8 cellular contexts compared by ENCODE assay signal in the genomic region with DNA sequence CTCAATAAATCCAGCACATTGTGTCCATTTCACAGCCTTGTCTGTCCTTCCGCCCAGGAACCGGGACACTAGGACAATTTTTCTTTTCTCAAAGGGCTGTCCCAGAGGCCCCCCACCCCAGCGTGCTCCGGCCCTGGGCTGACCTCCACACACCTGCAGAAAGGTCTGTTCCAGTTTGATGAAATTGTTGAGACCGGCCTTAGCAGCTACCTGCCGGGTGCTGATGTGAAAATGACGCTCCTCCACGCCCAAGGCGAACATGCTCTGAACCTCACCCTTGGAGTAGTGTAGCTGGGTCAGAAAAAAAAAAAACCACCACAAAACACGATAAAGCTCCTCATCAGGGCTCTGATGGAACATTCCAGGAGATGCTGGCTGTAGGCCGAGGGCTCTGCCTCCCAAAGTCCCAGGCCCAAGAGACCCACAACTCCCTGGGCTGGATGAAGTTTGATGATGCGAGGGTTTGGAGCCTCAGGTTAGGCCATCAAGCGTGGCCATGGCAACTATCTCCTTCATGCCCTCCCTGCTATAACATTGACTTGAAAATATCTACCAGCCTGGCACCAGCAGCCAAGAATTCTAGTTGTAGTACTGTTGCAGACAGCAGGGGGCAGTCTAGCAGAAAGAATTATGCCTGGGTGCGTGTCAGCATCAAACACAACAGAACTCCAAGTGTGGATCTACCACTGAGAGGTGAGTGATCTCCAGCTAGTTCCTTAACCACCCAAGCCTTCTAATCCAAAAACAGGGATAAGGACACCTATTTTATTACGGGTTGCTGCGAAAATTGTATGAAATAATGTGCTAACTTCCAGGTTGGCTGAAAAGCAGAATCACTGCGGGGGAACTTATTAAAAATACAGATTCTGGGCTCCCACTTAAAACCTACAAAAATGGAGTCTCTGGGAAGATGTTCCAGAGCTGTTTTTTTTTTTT.
DNase-seq lines count a peak whose midpoint lies in the region; ATAC-seq and TF ChIP-seq lines count a peak whose summit lies in the region.

No MANE protein-coding gene starts in this region.

- 68 to 77% methylated on average over 17 of the region's 17 CpGs for WGBS in esophagus squamous epithelium, 2 donors

- H3K4me3 ChIP-seq in OCI-LY1 (ENCODE audit: low read depth, low read length, poor library complexity, severe bottlenecking) (no peak overlapping the region), esophagus squamous epithelium (no peak overlapping the region)

- DNase-seq in CD14-positive monocyte (ENCODE audit: low spot score) (peak; percentile 77), HEK293T (ENCODE audit: extremely low spot score) (peak; percentile 79), activated T-cell treated with anti-CD3 and anti-CD28 coated beads for 1 hour (ENCODE audit: low read depth) (peak; percentile 54), esophagus squamous epithelium (lab: John Stamatoyannopoulos, UW) (no peak), neural crest cell (ENCODE audit: low read depth, low spot score) (peak; percentile 81), superior temporal gyrus (ENCODE audit: extremely low spot score) (peak; percentile 71)

- H3K27ac ChIP-seq in OCI-LY1 (ENCODE audit: low read depth, low read length, poor library complexity, severe bottlenecking) (no peak overlapping the region), esophagus squamous epithelium (no peak overlapping the region)

- H3K27me3 ChIP-seq in OCI-LY1 (ENCODE audit: insufficient read depth, low read length): no peaks in the 10 kb centered on the region
- H3K27me3 ChIP-seq in esophagus squamous epithelium: no peaks in the 10 kb centered on the region

- CTCF ChIA-PET in HEK293T (lab: Yijun Ruan, JAX): interaction anchor here (0.6 to 1.9 kb wide), 15 partner anchors 10 to 660 kb away, joined by 3 to 8 read pairs (median 3); a partner anchor contains a TSS

- TF ChIP-seq CTCF in CD14-positive monocyte (IDR thresholded peaks at IDR 0.05) (peak; percentile 85), OCI-LY1 (IDR thresholded peaks at IDR 0.05; ENCODE audit: low read length) (peak; percentile 88), esophagus squamous epithelium (IDR thresholded peaks at IDR 0.05) (peak; percentile 40 to 83 (median 76)), neural crest cell (conservative IDR thresholded peaks at IDR 0.05) (peak; percentile 79)

- H3K4me1 Mint-ChIP-seq in CD14-positive monocyte (peaks cover 19% of the 10 kb centered on the region), neural crest cell (peaks cover 5% of the 10 kb centered on the region)

- H4K20me1 ChIP-seq in OCI-LY1 (ENCODE audit: insufficient read depth, low read length): no peaks in the 10 kb centered on the region

- H3F3A ChIP-seq in OCI-LY1 (ENCODE audit: insufficient read depth, low read length): no peaks in the 10 kb centered on the region

- no peaks in the 10 kb centered on the region for H3K9me2 ChIP-seq in OCI-LY1 (ENCODE audit: low read depth, low read length)

- H3K9me3 ChIP-seq in OCI-LY1 (ENCODE audit: low read length) (no peaks in the 10 kb centered on the region), esophagus squamous epithelium (no peaks in the 10 kb centered on the region)

- H3K27ac Mint-ChIP-seq in CD14-positive monocyte: peak overlapping the region in 1 of 7 donors; percentile 18
- H3K27ac Mint-ChIP-seq in neural crest cell (ENCODE audit: unreplicated experiment): no peak overlapping the region

- H3K4me1 ChIP-seq in OCI-LY1 (ENCODE audit: insufficient read depth, low read length, severe bottlenecking): peaks cover 5% of the 10 kb centered on the region
- no peaks in the 10 kb centered on the region for H3K4me1 ChIP-seq in esophagus squamous epithelium

- H3K36me3 Mint-ChIP-seq in CD14-positive monocyte: peaks cover 2 to 3% of the 10 kb centered on the region in 2 donors
- H3K36me3 Mint-ChIP-seq in neural crest cell (ENCODE audit: low read depth): no peaks in the 10 kb centered on the region

- H2AFZ ChIP-seq in OCI-LY1 (ENCODE audit: low read length): no peak overlapping the region

- POLR2A ChIA-PET in HEK293T (lab: Yijun Ruan, JAX): no interaction called here

- peaks cover 0 to 4% (median 0%) of the 10 kb centered on the region in 7 donors for H3K9me3 Mint-ChIP-seq in CD14-positive monocyte
- no peaks in the 10 kb centered on the region for H3K9me3 Mint-ChIP-seq in neural crest cell

- no peak for TF ChIP-seq POLR2A in esophagus squamous epithelium (IDR thresholded peaks at IDR 0.05)

- no peaks in the 10 kb centered on the region for H3K79me2 ChIP-seq in OCI-LY1 (ENCODE audit: insufficient read depth, low read length)

- intact Hi-C loops in CD14-positive monocyte (cut with micrococcal nuclease) (loop anchor here (2.0 to 5.0 kb wide), 3 partner anchors 99 to 305 kb away; no protein-coding TSS in a partner anchor), esophagus squamous epithelium (cut with DNase I) (loop anchor here (5.0 to 10.0 kb wide), 2 partner anchors 97 to 310 kb away; no protein-coding TSS in a partner anchor)

- ATAC-seq in GM21619 (IDR thresholded peaks at IDR 0.05; ENCODE audit: unreplicated experiment): no peak

- H3K27me3 Mint-ChIP-seq in CD14-positive monocyte (ENCODE audit: low read depth in 3 of 3): peaks cover 1 to 7% (median 5%) of the 10 kb centered on the region in 3 donors
- no peaks in the 10 kb centered on the region for H3K27me3 Mint-ChIP-seq in neural crest cell (ENCODE audit: low read depth)

- no peak overlapping the region for H3K4me2 ChIP-seq in OCI-LY1 (ENCODE audit: low read length)

- no peak overlapping the region for H3K9ac ChIP-seq in OCI-LY1 (ENCODE audit: low read length)

- H3K36me3 ChIP-seq in OCI-LY1 (ENCODE audit: insufficient read depth, low read length) (no peaks in the 10 kb centered on the region), esophagus squamous epithelium (no peaks in the 10 kb centered on the region)

- no peak overlapping the region for H3K4me3 Mint-ChIP-seq in CD14-positive monocyte
- no peak overlapping the region for H3K4me3 Mint-ChIP-seq in neural crest cell

TF ChIP-seq in HEK293T, 16 proteins besides CTCF, POLR2A, EP300 and RAD21:
- TF ChIP-seq FOXK2 (IDR thresholded peaks at IDR 0.05): no peak
- TF ChIP-seq ARNT (IDR thresholded peaks at IDR 0.05): 0 out of 2 replicates have a peak, but pooled peaks have one; percentile 17
- TF ChIP-seq ZNF384 (IDR thresholded peaks at IDR 0.05): peak; percentile 71
TF ChIP-seq in HEK293T: peak in this region for 2.
